ENCODE assay signal across 1 cellular context in the genomic region with DNA sequence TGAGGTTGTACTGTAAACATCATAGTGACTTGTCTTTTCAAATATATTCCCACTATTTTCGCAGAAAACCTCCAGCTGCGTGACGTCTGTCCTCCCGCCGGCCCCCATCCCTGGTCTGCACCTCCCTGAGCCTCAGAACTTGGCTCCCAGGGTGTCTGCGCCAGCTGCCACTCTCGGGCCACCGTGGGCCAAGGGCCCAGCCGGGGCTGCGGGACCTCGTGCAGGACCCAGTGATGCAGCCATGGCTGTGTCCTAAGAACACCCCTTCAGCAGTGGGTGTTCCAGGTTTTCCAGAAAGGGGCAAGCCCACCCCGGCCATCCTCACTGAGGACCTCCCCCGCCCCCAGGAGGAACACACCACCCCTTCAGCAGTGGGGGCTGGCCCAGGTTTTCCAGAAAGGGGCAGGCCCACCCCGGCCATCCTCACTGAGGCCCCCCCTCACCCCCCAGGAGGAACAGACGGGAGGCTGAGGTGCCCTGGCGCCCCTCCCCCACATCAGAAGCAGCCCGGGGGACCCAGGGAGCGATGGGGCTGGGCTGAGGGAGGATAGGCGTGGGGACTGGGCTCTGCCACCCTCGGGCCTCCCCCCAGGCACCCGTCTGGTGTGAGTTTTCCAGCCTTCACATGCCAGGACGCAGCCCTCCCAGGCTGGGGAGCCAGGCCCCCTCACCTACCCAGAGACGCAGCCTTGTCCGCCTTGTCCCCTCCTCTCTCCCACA.
TF ChIP-seq lines count a peak whose summit lies in the region.

No MANE protein-coding gene starts in this region.

TF ChIP-seq in HepG2, 621 proteins besides CTCF, POLR2A, EP300 and RAD21:
- TF ChIP-seq ELF3 (CRISPR knock-in tag; IDR thresholded peaks at IDR 0.05) = no peak
- no peak for TF ChIP-seq NCOR1 (IDR thresholded peaks at IDR 0.05; ENCODE audit: borderline replicate concordance, low read length)
- TF ChIP-seq MAX (IDR thresholded peaks at IDR 0.05) = no peak
- 0 out of 2 replicates have a peak, but pooled peaks have one; percentile 17 for TF ChIP-seq ZNF687 (CRISPR knock-in tag; IDR thresholded peaks at IDR 0.05)
- no peak for TF ChIP-seq ZMYM3 (CRISPR knock-in tag; IDR thresholded peaks at IDR 0.05)
